ENCODE assay signal across 9 cellular contexts in the genomic region with DNA sequence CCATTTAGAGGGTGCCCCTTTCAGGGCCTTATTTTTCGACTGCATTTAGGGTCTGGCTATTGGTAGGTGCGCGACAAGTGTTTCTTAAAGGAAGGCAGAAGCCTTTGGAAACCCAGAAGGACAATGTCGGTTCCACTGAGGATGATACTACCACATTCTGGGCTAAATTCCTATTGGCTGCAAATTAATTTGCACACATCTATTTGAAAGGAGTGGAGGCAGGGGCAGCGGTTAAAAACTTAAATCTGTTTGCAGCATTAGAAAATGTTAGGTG. TPM values are rescaled to one million over a fixed set of nuclear protein-coding genes. Genes with fewer than 3 reads are reported as not detected.
A peak's percentile ranks its signal among the peaks of the same experiment; 100 is the strongest.
DNase-seq lines count a peak whose midpoint lies in the region; ATAC-seq and TF ChIP-seq lines count a peak whose summit lies in the region.
"Had no signal": no experiment of that assay in that cellular context is flagged by ENCODE, and none has a peak within 500 bp of the region (broad histone marks: within the 10 kb centered on the region; RNA-seq: fewer than 3 reads in every experiment).

No MANE protein-coding gene starts in this region.

- no peaks in the 10 kb centered on the region for H3K4me1 ChIP-seq in SJCRH30
- H3K4me1 ChIP-seq in esophagus squamous epithelium, result peaks cover 4 to 63% (median 6%) of the 10 kb centered on the region in 3 donors
- H3K4me1 ChIP-seq in ovary (ENCODE audit: insufficient read depth), result no peaks in the 10 kb centered on the region

- no peak for ATAC-seq in HG03520 (IDR thresholded peaks at IDR 0.05; ENCODE audit: unreplicated experiment)

- 29 to 37% methylated on average over 5 of the region's 5 CpGs for WGBS in esophagus squamous epithelium, 2 donors
- 50 to 53% (median 53%) methylated on average over 5 of the region's 5 CpGs for WGBS in ovary, 3 donors

- TF ChIP-seq EP300 in ovary (IDR thresholded peaks at IDR 0.05), result no peak

- no peaks in the 10 kb centered on the region for H3K9me3 ChIP-seq in SJCRH30 (replicated peaks)
- no peaks in the 10 kb centered on the region for H3K9me3 ChIP-seq in esophagus squamous epithelium
- no peaks in the 10 kb centered on the region for H3K9me3 ChIP-seq in ovary

- H3K4me3 ChIP-seq in SJCRH30, result peak overlapping the region; percentile 91
- H3K4me3 ChIP-seq in esophagus squamous epithelium, result peak overlapping the region; percentile 85 to 98 (median 91)
- H3K4me3 ChIP-seq in ovary, result peak overlapping the region; percentile 83

- TF ChIP-seq POLR2A in esophagus squamous epithelium (IDR thresholded peaks at IDR 0.05), result no peak
- TF ChIP-seq POLR2A in ovary (IDR thresholded peaks at IDR 0.05), result no peak

- DNase-seq in SJCRH30 (no peak), esophagus squamous epithelium (lab: John Stamatoyannopoulos, UW) (no peak), ovary (no peak), NCI-H2029 treated with DMSO at 0.1 percent for 48 hours (lab: John Stamatoyannopoulos, UW) (no peak), NCI-H446 (lab: John Stamatoyannopoulos, UW) (no peak), superior temporal gyrus (ENCODE audit: extremely low spot score) (no peak)

- H3K36me3 ChIP-seq in SJCRH30 (no peaks in the 10 kb centered on the region), esophagus squamous epithelium (no peaks in the 10 kb centered on the region), ovary (no peaks in the 10 kb centered on the region)

- H3K27ac ChIP-seq in C4-2B, result peak overlapping the region; percentile 86
- peak overlapping the region; percentile 80 for H3K27ac ChIP-seq in SJCRH30
- peak overlapping the region; percentile 98 to 99 (median 98) for H3K27ac ChIP-seq in esophagus squamous epithelium
- peak overlapping the region; percentile 96 to 99 for H3K27ac ChIP-seq in ovary
- H3K27ac ChIP-seq: KMS-11 had no signal

- H3K27me3 ChIP-seq in SJCRH30 (no peaks in the 10 kb centered on the region), esophagus squamous epithelium (no peaks in the 10 kb centered on the region), ovary (no peaks in the 10 kb centered on the region)

- TF ChIP-seq CTCF in C4-2B (conservative IDR thresholded peaks at IDR 0.05) (no peak), esophagus squamous epithelium (IDR thresholded peaks at IDR 0.05) (no peak), ovary (IDR thresholded peaks at IDR 0.05) (no peak)

- intact Hi-C loops in esophagus squamous epithelium (cut with DNase I), result no loop called here
- intact Hi-C loops in ovary (cut with DNase I), result loop anchor here in 1 of 4 donors (5.0 kb wide), 1 partner anchor 101 kb away; no protein-coding TSS in a partner anchor

RNA-seq across cellular contexts. Expression of a gene that starts 1.1 kb away (rescaled TPM):
- 4.0 and 4.5 TPM in 2 replicates for total RNA-seq in SJCRH30 (2014; rRNA removed; shearing (Covaris generic))
- 100 to 1,000 TPM in 1 of 4 donors, 10 to 100 TPM in 3; 47.6 to 105 (median 70.8) TPM for total RNA-seq in esophagus squamous epithelium
- 10 to 100 TPM; 18.2 to 60.1 (median 26.8) TPM for total RNA-seq in ovary
- polyA plus RNA-seq in ovary, result 1 to 10 TPM; 7.6 to 8.6 TPM

RNA-seq across cellular contexts. Expression of a gene that starts 18.4 kb away (rescaled TPM):
- 36.5 and 55.7 TPM in 2 replicates for total RNA-seq in SJCRH30 (2014; rRNA removed; shearing (Covaris generic))
- total RNA-seq in esophagus squamous epithelium, result 10 to 100 TPM; 25.5 to 51.9 (median 36.2) TPM
- total RNA-seq in ovary, result 10 to 100 TPM; 34.6 to 62.4 (median 42.4) TPM
- 10 to 100 TPM; 50.7 to 68.0 TPM for polyA plus RNA-seq in ovary
